8 cellular contexts compared by ENCODE assay signal in genomic region chr6:32244946-32245398, GRCh38. TPM values are rescaled to one million over a fixed set of nuclear protein-coding genes. Genes with fewer than 3 reads are reported as not detected.
A peak's percentile ranks its signal among the peaks of the same experiment; 100 is the strongest.
DNase-seq lines count a peak whose midpoint lies in the region; ATAC-seq, FAIRE-seq and TF ChIP-seq lines count a peak whose summit lies in the region.

No MANE protein-coding gene starts in this region.

- no peak for FAIRE-seq in frontal cortex (lab: Jason Lieb, UNC)

- intact Hi-C loops in CD8-positive, alpha-beta T cell (cut with DNase I, micrococcal nuclease): loop anchor here (1.0 to 10.0 kb wide), 8 partner anchors 54 to 622 kb away; partner anchors contain the start of gene PBX2 (in 1 of the 2)

- H3K36me3 ChIP-seq in CD8-positive, alpha-beta T cell (ENCODE audit: insufficient read depth, low read length): no peaks in the 10 kb centered on the region
- no peaks in the 10 kb centered on the region for H3K36me3 ChIP-seq in osteoblast (ENCODE audit: insufficient read depth, low read length)

- H3K36me3 Mint-ChIP-seq in CD8-positive, alpha-beta T cell: no peaks in the 10 kb centered on the region

- H3K9me3 ChIP-seq in CD8-positive, alpha-beta T cell (ENCODE audit: low read length): no peaks in the 10 kb centered on the region
- H3K9me3 ChIP-seq in osteoblast (ENCODE audit: low read depth, low read length): no peaks in the 10 kb centered on the region

- ATAC-seq in CD8-positive, alpha-beta T cell: peak; percentile 69
- peak; percentile 44 for ATAC-seq in HG02759 (IDR thresholded peaks at IDR 0.05; ENCODE audit: unreplicated experiment)
- no peak for ATAC-seq in GM21515 (IDR thresholded peaks at IDR 0.05; ENCODE audit: unreplicated experiment)

- no peaks in the 10 kb centered on the region for H4K20me1 ChIP-seq in osteoblast (ENCODE audit: insufficient read depth, low read length)

- H3K27me3 ChIP-seq in CD8-positive, alpha-beta T cell (ENCODE audit: insufficient read depth, low read length): no peaks in the 10 kb centered on the region
- peaks cover 11% of the 10 kb centered on the region for H3K27me3 ChIP-seq in osteoblast (ENCODE audit: insufficient read depth, low read length)

- H3K27ac ChIP-seq in CD8-positive, alpha-beta T cell (ENCODE audit: low read depth, low read length): no peak overlapping the region
- H3K27ac ChIP-seq in osteoblast (ENCODE audit: low read depth, low read length) (no peak overlapping the region), substantia nigra (ENCODE audit: low read depth, low read length, poor library complexity, severe bottlenecking) (no peak overlapping the region)

- no peak overlapping the region for H3K4me3 ChIP-seq in CD8-positive, alpha-beta T cell (ENCODE audit: low read depth, low read length)
- peak overlapping the region; percentile 8 for H3K4me3 ChIP-seq in osteoblast (ENCODE audit: insufficient read depth, low read length)

- H2AFZ ChIP-seq in osteoblast (ENCODE audit: low read length): peak overlapping the region; percentile 65

- no peaks in the 10 kb centered on the region for H3K79me2 ChIP-seq in osteoblast (ENCODE audit: insufficient read depth, low read length)

- peak; percentile 38 to 83 (median 69) for DNase-seq in CD8-positive, alpha-beta T cell
- DNase-seq in RPMI8226: peak; percentile 72
- peak; percentile 47 for DNase-seq in activated effector memory CD4-positive, alpha-beta T cell treated with Interleukin-2 at 50 U/mL for 16 hours
- DNase-seq in frontal cortex (ENCODE audit: low spot score in 2 of 2): peak; percentile 62 to 87
- peak; percentile 96 for DNase-seq in osteoblast (ENCODE audit: insufficient read length, low spot score, missing footprints)
- peak in 48 of 49 donors; percentile 8 to 92 (median 64) for DNase-seq in substantia nigra (lab: John Stamatoyannopoulos, UW)

- POLR2A ChIA-PET in CD8-positive, alpha-beta T cell (lab: Charles Lee): interaction anchor here (1.5 kb wide), 1 partner anchor 49 kb away, joined by 3 read pairs; no protein-coding TSS in a partner anchor

- no peaks in the 10 kb centered on the region for H3K9me3 Mint-ChIP-seq in CD8-positive, alpha-beta T cell

- H3K4me2 ChIP-seq in osteoblast (ENCODE audit: insufficient read depth, low read length): peak overlapping the region; percentile 30

- TF ChIP-seq CTCF in CD8-positive, alpha-beta T cell (IDR thresholded peaks at IDR 0.05): peak; percentile 94
- peak; percentile 87 for TF ChIP-seq CTCF in osteoblast (IDR thresholded peaks at IDR 0.05; ENCODE audit: extremely low read depth, low read depth, low read length)

- no peak overlapping the region for H3K27ac Mint-ChIP-seq in CD8-positive, alpha-beta T cell

- H3K27me3 Mint-ChIP-seq in CD8-positive, alpha-beta T cell (ENCODE audit: low read depth): peaks cover 2% of the 10 kb centered on the region

- peaks cover 5% of the 10 kb centered on the region for H3K4me1 ChIP-seq in CD8-positive, alpha-beta T cell (ENCODE audit: insufficient read depth, low read length)
- no peaks in the 10 kb centered on the region for H3K4me1 ChIP-seq in osteoblast (ENCODE audit: insufficient read depth, low read length)

- peak overlapping the region; percentile 44 for H3K4me3 Mint-ChIP-seq in CD8-positive, alpha-beta T cell

- peaks cover 5% of the 10 kb centered on the region for H3K4me1 Mint-ChIP-seq in CD8-positive, alpha-beta T cell (ENCODE audit: low read depth)

- CTCF ChIA-PET in CD8-positive, alpha-beta T cell (lab: Charles Lee): interaction anchor here (0.6 to 4.6 kb wide), 24 partner anchors 8 to 554 kb away, joined by 3 to 18 read pairs (median 3); partner anchors contain the start of genes ATF6B, PBX2 and PRRT1

RNA-seq across cellular contexts. Expression of gene NOTCH4, which starts 21.1 kb away (rescaled TPM):
- under 1 TPM in 1 of 2 experiments, not detected in 1; 0.38 TPM for total RNA-seq in CD8-positive, alpha-beta T cell
- total RNA-seq in frontal cortex (5.3 TPM), osteoblast (0.59 and 1.1 TPM in 2 replicates)

RNA-seq across cellular contexts. Expression of gene GPSM3, which starts 52.5 kb away (rescaled TPM):
- 100 to 1,000 TPM; 154 to 156 TPM for total RNA-seq in CD8-positive, alpha-beta T cell
- 0.41 TPM for total RNA-seq in frontal cortex
- total RNA-seq in osteoblast: 0.88 and 1.1 TPM in 2 replicates

RNA-seq across cellular contexts. Expression of gene PBX2, which starts 55.0 kb away (rescaled TPM):
- 10 to 100 TPM; 53.3 to 54.4 TPM for total RNA-seq in CD8-positive, alpha-beta T cell
- total RNA-seq in frontal cortex (11.8 TPM), osteoblast (17.4 and 18.6 TPM in 2 replicates)

Comparison
In these comparisons a context has a peak if more than half of its experiments do, and no peak if none do; other contexts are left out.
1. RNA of gene GPSM3, which starts 52.5 kb away (total RNA-seq): 154 to 156 TPM in CD8-positive, alpha-beta T cell; 0.88 to 1.1 TPM in osteoblast and 0.41 TPM in frontal cortex (single experiment); every median in the first group is over 10 times any median in the second.
2. Peak in every context shown above with its lines, with median percentiles within 50 percentile points of each other: DNase-seq.